In the genomic region with DNA sequence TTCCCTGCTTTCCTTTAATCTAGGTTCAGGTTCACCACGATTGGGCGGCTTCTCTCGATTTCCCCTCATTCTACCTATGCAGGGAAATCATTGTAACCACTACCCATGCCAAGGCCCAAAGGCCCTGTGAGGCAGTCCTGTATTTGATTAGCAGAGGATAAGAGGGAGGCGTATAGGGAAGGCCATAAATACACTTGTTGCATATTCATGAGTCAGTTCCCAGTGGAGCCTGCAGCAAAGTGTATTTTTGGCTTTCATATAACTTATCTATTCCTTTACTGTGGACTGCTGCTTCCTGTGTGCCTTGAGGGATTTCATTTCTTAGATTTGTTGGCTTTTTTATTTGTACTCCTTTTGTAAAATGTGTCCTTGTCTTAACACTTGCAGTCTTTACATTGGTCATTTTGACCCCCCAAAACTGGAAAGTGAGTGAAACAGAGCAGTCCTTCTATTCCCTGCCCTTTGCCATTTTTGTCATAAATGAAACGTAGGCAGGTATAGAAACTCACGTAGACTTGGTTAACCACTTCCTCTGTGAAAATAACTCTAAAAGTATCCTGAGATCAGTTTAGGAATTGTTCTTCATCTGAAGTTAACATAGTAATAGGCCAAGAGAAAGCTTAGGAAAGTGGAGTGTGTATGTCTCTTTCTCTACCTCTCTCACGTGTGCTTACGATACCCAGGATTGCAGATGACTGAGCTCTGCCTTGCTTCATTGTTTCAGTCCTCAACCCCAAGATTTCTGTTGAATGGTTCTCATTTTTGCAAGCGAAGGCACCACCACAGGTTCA, we compare ENCODE assay signal across 11 cellular contexts. TPM values are rescaled to one million over a fixed set of nuclear protein-coding genes. Genes with fewer than 3 reads are reported as not detected.
DNase-seq lines count a peak whose midpoint lies in the region; ATAC-seq lines count a peak whose summit lies in the region.
"Had no signal": no experiment of that assay in that cellular context is flagged by ENCODE, and none has a peak within 500 bp of the region (broad histone marks: within the 10 kb centered on the region; RNA-seq: fewer than 3 reads in every experiment).

No MANE protein-coding gene starts in this region.

- H3K36me3 Mint-ChIP-seq in activated naive CD8-positive, alpha-beta T cell treated with anti-CD3 and anti-CD28 coated beads, Interleukin-2, amount 50 U/mL, for 24 hours (ENCODE audit: low read depth) = peaks cover 53% of the 10 kb centered on the region

- ATAC-seq in left ventricle myocardium superior (peak; percentile 13), left cardiac atrium (no peak), HG03442 (IDR thresholded peaks at IDR 0.05; ENCODE audit: unreplicated experiment) (peak; percentile 48), left lobe of liver (no peak), HG03039 (IDR thresholded peaks at IDR 0.05; ENCODE audit: unreplicated experiment) (no peak)
- ATAC-seq in activated naive CD8-positive, alpha-beta T cell treated with anti-CD3 and anti-CD28 coated beads, Interleukin-2, amount 50 U/mL, for 24 hours = peak; percentile 68

- no peaks in the 10 kb centered on the region for H3K9me3 Mint-ChIP-seq in activated naive CD8-positive, alpha-beta T cell treated with anti-CD3 and anti-CD28 coated beads, Interleukin-2, amount 50 U/mL, for 24 hours

- intact Hi-C loops in left ventricle myocardium superior (cut with micrococcal nuclease) (no loop called here), left cardiac atrium (cut with DNase I) (no loop called here)

- H3K27me3 Mint-ChIP-seq in activated naive CD8-positive, alpha-beta T cell treated with anti-CD3 and anti-CD28 coated beads, Interleukin-2, amount 50 U/mL, for 24 hours = no peaks in the 10 kb centered on the region

- H3K4me3 Mint-ChIP-seq in activated naive CD8-positive, alpha-beta T cell treated with anti-CD3 and anti-CD28 coated beads, Interleukin-2, amount 50 U/mL, for 24 hours = peak overlapping the region; percentile 51

- DNase-seq in left ventricle myocardium superior (no peak), left cardiac atrium (no peak), RKO (ENCODE audit: low spot score) (no peak), DMS153 (lab: John Stamatoyannopoulos, UW) (no peak), left lobe of liver (ENCODE audit: low spot score) (no peak)
- DNase-seq in activated naive CD8-positive, alpha-beta T cell treated with anti-CD3 and anti-CD28 coated beads, Interleukin-2, amount 50 U/mL, for 24 hours = no peak
- DNase-seq: NCI-H146, sigmoid colon, trophoblast cell had no signal

- peak overlapping the region; percentile 85 for H3K27ac Mint-ChIP-seq in activated naive CD8-positive, alpha-beta T cell treated with anti-CD3 and anti-CD28 coated beads, Interleukin-2, amount 50 U/mL, for 24 hours

- H3K4me1 Mint-ChIP-seq in activated naive CD8-positive, alpha-beta T cell treated with anti-CD3 and anti-CD28 coated beads, Interleukin-2, amount 50 U/mL, for 24 hours = peaks cover 36% of the 10 kb centered on the region

RNA-seq across cellular contexts. Expression of gene KCNQ4, which starts 19.6 kb away (rescaled TPM):
- total RNA-seq in left ventricle myocardium superior (1.9 TPM), left cardiac atrium (1 to 10 TPM; 1.3 to 1.4 TPM), left lobe of liver (0.20 TPM)

Comparison
In these comparisons a context has a peak if more than half of its experiments do, and no peak if none do; other contexts are left out.
1. ATAC-seq: peak in left ventricle myocardium superior (single experiment), HG03442 (single experiment) and activated naive CD8-positive, alpha-beta T cell treated with anti-CD3 and anti-CD28 coated beads, Interleukin-2, amount 50 U/mL, for 24 hours (single experiment); none in left cardiac atrium (0 of 2), left lobe of liver (single experiment) and HG03039 (single experiment).